In genomic region chr6:3001146-3001772, GRCh38 we compare ENCODE assay signal across 9 cellular contexts. TPM values are rescaled to one million over a fixed set of nuclear protein-coding genes. Genes with fewer than 3 reads are reported as not detected.
DNase-seq lines count a peak whose midpoint lies in the region; ATAC-seq and TF ChIP-seq lines count a peak whose summit lies in the region.
"Had no signal": no experiment of that assay in that cellular context is flagged by ENCODE, and none has a peak within 500 bp of the region (broad histone marks: within the 10 kb centered on the region; RNA-seq: fewer than 3 reads in every experiment).

No MANE protein-coding gene starts in this region.

- no peak for TF ChIP-seq EP300 in tibial nerve (IDR thresholded peaks at IDR 0.05)

- H3K27ac Mint-ChIP-seq in activated T-helper 1 cell treated with anti-CD3 and anti-CD28 coated beads, Interleukin-12 subunit alpha, Interleukin-12 subunit beta, Interleukin-2, Interleukin-4 antibody, amounts not matched to agents 30 ng/mL and 10 ng/mL and 1 ng/mL, durations not matched to agents 14 hours and 24 hours and 36 hours, result no peak overlapping the region

- H3K4me3 Mint-ChIP-seq in activated T-helper 1 cell treated with anti-CD3 and anti-CD28 coated beads, Interleukin-12 subunit alpha, Interleukin-12 subunit beta, Interleukin-2, Interleukin-4 antibody, amounts not matched to agents 30 ng/mL and 10 ng/mL and 1 ng/mL, durations not matched to agents 14 hours and 24 hours and 36 hours, result peak overlapping the region; percentile 90

- H3K27me3 Mint-ChIP-seq in activated T-helper 1 cell treated with anti-CD3 and anti-CD28 coated beads, Interleukin-12 subunit alpha, Interleukin-12 subunit beta, Interleukin-2, Interleukin-4 antibody, amounts not matched to agents 30 ng/mL and 10 ng/mL and 1 ng/mL, durations not matched to agents 14 hours and 24 hours and 36 hours (ENCODE audit: insufficient read depth), result no peaks in the 10 kb centered on the region

- TF ChIP-seq POLR2A in tibial nerve (IDR thresholded peaks at IDR 0.05), result no peak

- H3K9me2 ChIP-seq in hepatocyte (replicated peaks; ENCODE audit: insufficient read depth), result no peaks in the 10 kb centered on the region

- H3K4me2 ChIP-seq in hepatocyte, result no peak overlapping the region

- H3K27ac ChIP-seq in heart right ventricle (peak overlapping the region in 6 of 10 donors; percentile 0 to 62 (median 41)), liver (ENCODE audit: low read depth in 1 of 2, low read length in 2 of 2) (peak overlapping the region; percentile 51 to 98), tibial nerve (peak overlapping the region in 3 of 4 donors; percentile 31 to 94 (median 48)), hepatocyte (no peak overlapping the region)

- peaks cover 2% of the 10 kb centered on the region for H3K79me2 ChIP-seq in hepatocyte

- WGBS in heart right ventricle, 2 donors, result 91 to 94% methylated on average over 11 of the region's 11 CpGs
- 38% methylated on average over 11 of the region's 11 CpGs for WGBS in liver
- 89 to 93% methylated on average over 11 of the region's 11 CpGs for WGBS in tibial nerve, 2 donors
- 94% methylated on average over 11 of the region's 11 CpGs for WGBS in hepatocyte (ENCODE audit: low lambda C conversion rate, missing lambda C conversion rate)

- H3K9me3 ChIP-seq in heart right ventricle (no peaks in the 10 kb centered on the region), liver (ENCODE audit: control insufficient read depth in 4 of 4, low read length in 3 of 4) (no peaks in the 10 kb centered on the region), tibial nerve (no peaks in the 10 kb centered on the region), hepatocyte (ENCODE audit: low read depth) (no peaks in the 10 kb centered on the region)

- H3K4me1 Mint-ChIP-seq in activated T-helper 1 cell treated with anti-CD3 and anti-CD28 coated beads, Interleukin-12 subunit alpha, Interleukin-12 subunit beta, Interleukin-2, Interleukin-4 antibody, amounts not matched to agents 30 ng/mL and 10 ng/mL and 1 ng/mL, durations not matched to agents 14 hours and 24 hours and 36 hours (ENCODE audit: low read depth), result peaks cover 38% of the 10 kb centered on the region

- no peak for ATAC-seq in heart right ventricle
- no peak for ATAC-seq in Right ventricle myocardium superior (ENCODE audit: poor library complexity)

- no peaks in the 10 kb centered on the region for H3K9me3 Mint-ChIP-seq in activated T-helper 1 cell treated with anti-CD3 and anti-CD28 coated beads, Interleukin-12 subunit alpha, Interleukin-12 subunit beta, Interleukin-2, Interleukin-4 antibody, amounts not matched to agents 30 ng/mL and 10 ng/mL and 1 ng/mL, durations not matched to agents 14 hours and 24 hours and 36 hours

- no peaks in the 10 kb centered on the region for H4K20me1 ChIP-seq in hepatocyte (ENCODE audit: insufficient read depth, poor library complexity, severe bottlenecking)

- peaks cover 24% of the 10 kb centered on the region for H3K36me3 Mint-ChIP-seq in activated T-helper 1 cell treated with anti-CD3 and anti-CD28 coated beads, Interleukin-12 subunit alpha, Interleukin-12 subunit beta, Interleukin-2, Interleukin-4 antibody, amounts not matched to agents 30 ng/mL and 10 ng/mL and 1 ng/mL, durations not matched to agents 14 hours and 24 hours and 36 hours (ENCODE audit: low read depth)

- H3K27me3 ChIP-seq in heart right ventricle (no peaks in the 10 kb centered on the region), liver (ENCODE audit: control insufficient read depth in 4 of 4, insufficient read depth in 4 of 4, low read length in 3 of 4) (no peaks in the 10 kb centered on the region), tibial nerve (no peaks in the 10 kb centered on the region), hepatocyte (no peaks in the 10 kb centered on the region)

- intact Hi-C loops in heart right ventricle (cut with DNase I) (no loop called here), Right ventricle myocardium superior (cut with DNase I) (no loop called here)
- intact Hi-C loops in activated T-helper 1 cell treated with anti-CD3 and anti-CD28 coated beads, Interleukin-12 subunit alpha, Interleukin-12 subunit beta, Interleukin-2, Interleukin-4 antibody, amounts not matched to agents 30 ng/mL and 10 ng/mL and 1 ng/mL, durations not matched to agents 14 hours and 24 hours and 36 hours (cut with micrococcal nuclease), result no loop called here

- TF ChIP-seq RAD21 in liver (IDR thresholded peaks at IDR 0.05), result no peak

- H3K4me3 ChIP-seq in heart right ventricle (peak overlapping the region in 1 of 10 donors; percentile 85), liver (ENCODE audit: low read depth in 1 of 3, low read length in 3 of 3) (no peak overlapping the region), tibial nerve (no peak overlapping the region), hepatocyte (no peak overlapping the region)

- H3K4me1 ChIP-seq in heart right ventricle, result peaks cover 0 to 45% (median 26%) of the 10 kb centered on the region in 9 donors
- peaks cover 2 to 24% (median 21%) of the 10 kb centered on the region in 4 donors for H3K4me1 ChIP-seq in liver (ENCODE audit: control insufficient read depth in 4 of 4, insufficient read depth in 4 of 4, low read length in 3 of 4)
- H3K4me1 ChIP-seq in tibial nerve, result peaks cover 0 to 40% (median 11%) of the 10 kb centered on the region in 4 donors
- H3K4me1 ChIP-seq in hepatocyte (ENCODE audit: insufficient read depth), result peaks cover 8% of the 10 kb centered on the region

- H3K9ac ChIP-seq in liver (ENCODE audit: low read depth in 1 of 2, low read length in 2 of 2), result no peak overlapping the region

- H3K36me3 ChIP-seq in heart right ventricle (peaks cover 0 to 35% (median 4%) of the 10 kb centered on the region in 9 donors), liver (ENCODE audit: control insufficient read depth in 4 of 4, insufficient read depth in 3 of 4, low read depth in 1 of 4, low read length in 3 of 4) (peaks cover 0 to 13% (median 9%) of the 10 kb centered on the region in 4 donors), tibial nerve (peaks cover 0 to 25% (median 0%) of the 10 kb centered on the region in 3 donors), hepatocyte (replicated peaks; ENCODE audit: insufficient read depth, low read depth) (no peaks in the 10 kb centered on the region)

- H2AFZ ChIP-seq in hepatocyte, result no peak overlapping the region

- TF ChIP-seq CTCF in heart right ventricle (IDR thresholded peaks at IDR 0.05), result no peak
- no peak for TF ChIP-seq CTCF in liver (IDR thresholded peaks at IDR 0.05; ENCODE audit: low read depth, low read length, missing input control)
- TF ChIP-seq CTCF in tibial nerve (IDR thresholded peaks at IDR 0.05), result no peak
- TF ChIP-seq CTCF in hepatocyte (IDR thresholded peaks at IDR 0.05; ENCODE audit: poor library complexity), result no peak

- DNase-seq in heart right ventricle, result no peak
- no peak for DNase-seq in Right ventricle myocardium superior
- DNase-seq in activated T-helper 1 cell treated with anti-CD3 and anti-CD28 coated beads, Interleukin-12 subunit alpha, Interleukin-12 subunit beta, Interleukin-2, Interleukin-4 antibody, amounts not matched to agents 30 ng/mL and 10 ng/mL and 1 ng/mL, durations not matched to agents 14 hours and 24 hours and 36 hours (ENCODE audit: low spot score), result no peak
- DNase-seq in tibial nerve (ENCODE audit: low spot score in 2 of 2), result no peak
- no peak for DNase-seq in HuH-7.5 (ENCODE audit: low spot score)
- no peak for DNase-seq in D341Med (ENCODE audit: low spot score)
- DNase-seq in hepatocyte (ENCODE audit: low spot score), result no peak
- DNase-seq: cortex of kidney had no signal

TF ChIP-seq in liver, 16 proteins besides CTCF, POLR2A, EP300 and RAD21 (continues in another document):
- TF ChIP-seq TAF1 (conservative IDR thresholded peaks at IDR 0.05), result no peak

RNA-seq across cellular contexts. Expression of gene NQO2, which starts 1.6 kb away (rescaled TPM):
- 10 to 100 TPM; 29.5 to 88.4 (median 48.2) TPM for total RNA-seq in heart right ventricle
- 100 to 1,000 TPM in 1 of 2 donors, 10 to 100 TPM in 1; 52.3 to 107 TPM for polyA plus RNA-seq in heart right ventricle
- 70.5 TPM for total RNA-seq in Right ventricle myocardium superior
- 30.2 and 34.8 TPM in 2 replicates for total RNA-seq in activated T-helper 1 cell treated with anti-CD3 and anti-CD28 coated beads, Interleukin-12 subunit alpha, Interleukin-12 subunit beta, Interleukin-2, Interleukin-4 antibody, amounts not matched to agents 30 ng/mL and 10 ng/mL and 1 ng/mL, durations not matched to agents 14 hours and 24 hours and 36 hours
- total RNA-seq in liver, result 100 to 1,000 TPM in 1 of 2 donors, 10 to 100 TPM in 1; 11.5 to 124 TPM
- 100 to 1,000 TPM in 1 of 2 donors, 10 to 100 TPM in 1; 61.7 to 127 TPM for polyA plus RNA-seq in liver
- 10 to 100 TPM; 18.8 to 33.6 (median 25.8) TPM for total RNA-seq in tibial nerve
- 22.5 and 23.4 TPM in 2 replicates for total RNA-seq in hepatocyte
- polyA plus RNA-seq in hepatocyte, result 28.6 and 38.5 TPM in 2 replicates

RNA-seq across cellular contexts. Expression of gene SERPINB6, which starts 29.9 kb away (rescaled TPM):
- total RNA-seq in heart right ventricle (100 to 1,000 TPM; 163 to 261 (median 183) TPM), Right ventricle myocardium superior (265 TPM), liver (10 to 100 TPM; 24.0 to 31.2 TPM), tibial nerve (100 to 1,000 TPM; 130 to 185 (median 155) TPM), hepatocyte (77.7 and 87.9 TPM in 2 replicates)
- polyA plus RNA-seq in heart right ventricle (100 to 1,000 TPM; 138 to 153 TPM), liver (10 to 100 TPM; 32.3 to 32.4 TPM), hepatocyte (109 and 117 TPM in 2 replicates)
- 33.7 and 34.9 TPM in 2 replicates for total RNA-seq in activated T-helper 1 cell treated with anti-CD3 and anti-CD28 coated beads, Interleukin-12 subunit alpha, Interleukin-12 subunit beta, Interleukin-2, Interleukin-4 antibody, amounts not matched to agents 30 ng/mL and 10 ng/mL and 1 ng/mL, durations not matched to agents 14 hours and 24 hours and 36 hours
